In the genomic region with DNA sequence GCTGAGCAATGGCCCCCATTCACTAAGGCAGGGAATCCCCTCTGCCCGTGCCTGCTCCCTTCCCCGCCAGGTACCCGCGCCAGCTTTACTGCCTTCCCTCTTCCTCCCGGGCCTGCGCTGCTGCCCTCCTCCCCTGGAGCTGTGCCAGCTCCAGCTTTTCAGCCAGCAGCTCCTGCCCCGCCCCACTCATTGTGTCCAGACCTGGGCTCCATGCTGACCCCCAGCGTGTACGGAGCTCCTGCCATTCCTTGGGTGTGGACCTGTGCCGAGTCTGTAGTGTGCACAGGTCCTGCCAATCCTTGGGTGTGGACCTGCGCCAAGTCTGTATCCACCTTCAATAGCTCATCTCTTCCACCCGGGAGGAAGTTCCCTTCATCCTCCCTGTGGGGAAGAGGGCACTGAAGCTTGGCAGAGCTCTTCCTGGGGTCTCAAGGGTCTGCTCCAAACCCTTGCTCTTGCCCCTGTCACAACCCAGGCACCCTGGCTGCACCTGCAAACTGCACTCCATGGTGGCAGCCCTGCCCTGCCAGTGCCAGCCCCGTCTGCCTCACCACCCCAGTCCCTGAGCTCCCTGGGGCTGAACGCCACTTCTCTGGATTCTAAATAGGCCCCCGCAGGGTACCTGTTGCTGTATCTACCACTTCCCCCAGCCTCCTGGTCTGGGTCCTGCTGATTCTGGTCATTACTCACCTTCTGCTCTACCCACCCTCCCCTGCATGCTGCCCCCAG, we compare ENCODE assay signal across 12 cellular contexts.
DNase-seq lines count a peak whose midpoint lies in the region; ATAC-seq and TF ChIP-seq lines count a peak whose summit lies in the region.
"Had no signal": no experiment of that assay in that cellular context is flagged by ENCODE, and none has a peak within 500 bp of the region (broad histone marks: within the 10 kb centered on the region; RNA-seq: fewer than 3 reads in every experiment).

No MANE protein-coding gene starts in this region.

- no peaks in the 10 kb centered on the region for H3K36me3 Mint-ChIP-seq in natural killer cell treated with Interleukin-12 subunit alpha and Interleukin-12 subunit beta and Interleukin-15 and Interleukin-18, amount 100 ng/mL, for 72 hours
- no peaks in the 10 kb centered on the region for H3K36me3 Mint-ChIP-seq in natural killer cell
- no peaks in the 10 kb centered on the region for H3K36me3 Mint-ChIP-seq in activated naive CD8-positive, alpha-beta T cell treated with anti-CD3 and anti-CD28 coated beads, Interleukin-2, amount 50 U/mL, for 24 hours (ENCODE audit: low read depth)

- no peak for TF ChIP-seq CTCF in natural killer cell (IDR thresholded peaks at IDR 0.05)

- no peaks in the 10 kb centered on the region for H3K27me3 Mint-ChIP-seq in natural killer cell treated with Interleukin-12 subunit alpha and Interleukin-12 subunit beta and Interleukin-15 and Interleukin-18, amount 100 ng/mL, for 72 hours
- H3K27me3 Mint-ChIP-seq in natural killer cell (ENCODE audit: low read depth in 2 of 2): no peaks in the 10 kb centered on the region
- H3K27me3 Mint-ChIP-seq in activated naive CD8-positive, alpha-beta T cell treated with anti-CD3 and anti-CD28 coated beads, Interleukin-2, amount 50 U/mL, for 24 hours: no peaks in the 10 kb centered on the region

- H3K4me3 Mint-ChIP-seq in natural killer cell treated with Interleukin-12 subunit alpha and Interleukin-12 subunit beta and Interleukin-15 and Interleukin-18, amount 100 ng/mL, for 72 hours: no peak overlapping the region
- no peak overlapping the region for H3K4me3 Mint-ChIP-seq in natural killer cell
- no peak overlapping the region for H3K4me3 Mint-ChIP-seq in activated naive CD8-positive, alpha-beta T cell treated with anti-CD3 and anti-CD28 coated beads, Interleukin-2, amount 50 U/mL, for 24 hours
- H3K4me3 Mint-ChIP-seq: activated CD8-positive, alpha-beta T cell treated with anti-CD3 and anti-CD28 coated beads, Interleukin-2, amount 10 ng/mL, durations not matched to agents 7 days and 5 days; T-helper 1 cell treated with Interleukin-12 subunit alpha and Interleukin-12 subunit beta and Interleukin-4 antibody, amounts not matched to agents 30 μg/mL and 1 μg/mL, for 36 hours had no signal

- no peaks in the 10 kb centered on the region for H3K4me1 Mint-ChIP-seq in natural killer cell treated with Interleukin-12 subunit alpha and Interleukin-12 subunit beta and Interleukin-15 and Interleukin-18, amount 100 ng/mL, for 72 hours (ENCODE audit: low read depth in 2 of 2)
- no peaks in the 10 kb centered on the region for H3K4me1 Mint-ChIP-seq in natural killer cell
- H3K4me1 Mint-ChIP-seq in activated naive CD8-positive, alpha-beta T cell treated with anti-CD3 and anti-CD28 coated beads, Interleukin-2, amount 50 U/mL, for 24 hours: no peaks in the 10 kb centered on the region

- intact Hi-C loops in natural killer cell (cut with micrococcal nuclease): no loop called here

- H3K27ac Mint-ChIP-seq in natural killer cell treated with Interleukin-12 subunit alpha and Interleukin-12 subunit beta and Interleukin-15 and Interleukin-18, amount 100 ng/mL, for 72 hours: no peak overlapping the region
- no peak overlapping the region for H3K27ac Mint-ChIP-seq in natural killer cell
- H3K27ac Mint-ChIP-seq in activated naive CD8-positive, alpha-beta T cell treated with anti-CD3 and anti-CD28 coated beads, Interleukin-2, amount 50 U/mL, for 24 hours: no peak overlapping the region
- H3K27ac Mint-ChIP-seq: activated CD8-positive, alpha-beta T cell treated with anti-CD3 and anti-CD28 coated beads, Interleukin-2, amount 10 ng/mL, durations not matched to agents 7 days and 5 days; T-helper 1 cell treated with Interleukin-12 subunit alpha and Interleukin-12 subunit beta and Interleukin-4 antibody, amounts not matched to agents 30 μg/mL and 1 μg/mL, for 36 hours had no signal

- ATAC-seq in natural killer cell treated with Interleukin-12 subunit alpha and Interleukin-12 subunit beta and Interleukin-15 and Interleukin-18, amount 100 ng/mL, for 72 hours: no peak
- ATAC-seq in natural killer cell (no peak), left lobe of liver (peak; percentile 7), HG03139 (IDR thresholded peaks at IDR 0.05; ENCODE audit: unreplicated experiment) (no peak)
- no peak for ATAC-seq in activated naive CD8-positive, alpha-beta T cell treated with anti-CD3 and anti-CD28 coated beads, Interleukin-2, amount 50 U/mL, for 24 hours
- ATAC-seq: activated CD8-positive, alpha-beta T cell treated with anti-CD3 and anti-CD28 coated beads, Interleukin-2, amount 10 ng/mL, durations not matched to agents 7 days and 5 days had no signal

- no peaks in the 10 kb centered on the region for H3K9me3 Mint-ChIP-seq in natural killer cell treated with Interleukin-12 subunit alpha and Interleukin-12 subunit beta and Interleukin-15 and Interleukin-18, amount 100 ng/mL, for 72 hours
- H3K9me3 Mint-ChIP-seq in natural killer cell: no peaks in the 10 kb centered on the region
- H3K9me3 Mint-ChIP-seq in activated naive CD8-positive, alpha-beta T cell treated with anti-CD3 and anti-CD28 coated beads, Interleukin-2, amount 50 U/mL, for 24 hours: no peaks in the 10 kb centered on the region
- H3K9me3 Mint-ChIP-seq: T-helper 1 cell treated with Interleukin-12 subunit alpha and Interleukin-12 subunit beta and Interleukin-4 antibody, amounts not matched to agents 30 μg/mL and 1 μg/mL, for 36 hours had no signal

- peak; percentile 22 for DNase-seq in natural killer cell treated with Interleukin-12 subunit alpha and Interleukin-12 subunit beta and Interleukin-15 and Interleukin-18, amount 100 ng/mL, for 72 hours (ENCODE audit: low spot score)
- DNase-seq in natural killer cell (no peak), NCI-H69 (lab: John Stamatoyannopoulos, UW) (peak; percentile 94), left lobe of liver (ENCODE audit: low spot score) (no peak), KG1 (lab: John Stamatoyannopoulos, UW) (no peak), T-helper 9 cell (no peak)
- no peak for DNase-seq in activated naive CD8-positive, alpha-beta T cell treated with anti-CD3 and anti-CD28 coated beads, Interleukin-2, amount 50 U/mL, for 24 hours
- DNase-seq: activated CD8-positive, alpha-beta T cell treated with anti-CD3 and anti-CD28 coated beads, Interleukin-2, amount 10 ng/mL, durations not matched to agents 7 days and 5 days; activated naive CD4-positive, alpha-beta T cell treated with Interleukin-2 at 50 U/mL for 16 hours; MM.1S had no signal

Comparison
In these comparisons a context has a peak if more than half of its experiments do, and no peak if none do; other contexts are left out.
1. DNase-seq: peak in natural killer cell treated with Interleukin-12 subunit alpha and Interleukin-12 subunit beta and Interleukin-15 and Interleukin-18, amount 100 ng/mL, for 72 hours (single experiment) and NCI-H69 (single experiment); none in natural killer cell (single experiment), left lobe of liver (single experiment), activated naive CD8-positive, alpha-beta T cell treated with anti-CD3 and anti-CD28 coated beads, Interleukin-2, amount 50 U/mL, for 24 hours (single experiment), KG1 (single experiment) and T-helper 9 cell (single experiment).